ENCODE assay signal across 9 cellular contexts in the genomic region with DNA sequence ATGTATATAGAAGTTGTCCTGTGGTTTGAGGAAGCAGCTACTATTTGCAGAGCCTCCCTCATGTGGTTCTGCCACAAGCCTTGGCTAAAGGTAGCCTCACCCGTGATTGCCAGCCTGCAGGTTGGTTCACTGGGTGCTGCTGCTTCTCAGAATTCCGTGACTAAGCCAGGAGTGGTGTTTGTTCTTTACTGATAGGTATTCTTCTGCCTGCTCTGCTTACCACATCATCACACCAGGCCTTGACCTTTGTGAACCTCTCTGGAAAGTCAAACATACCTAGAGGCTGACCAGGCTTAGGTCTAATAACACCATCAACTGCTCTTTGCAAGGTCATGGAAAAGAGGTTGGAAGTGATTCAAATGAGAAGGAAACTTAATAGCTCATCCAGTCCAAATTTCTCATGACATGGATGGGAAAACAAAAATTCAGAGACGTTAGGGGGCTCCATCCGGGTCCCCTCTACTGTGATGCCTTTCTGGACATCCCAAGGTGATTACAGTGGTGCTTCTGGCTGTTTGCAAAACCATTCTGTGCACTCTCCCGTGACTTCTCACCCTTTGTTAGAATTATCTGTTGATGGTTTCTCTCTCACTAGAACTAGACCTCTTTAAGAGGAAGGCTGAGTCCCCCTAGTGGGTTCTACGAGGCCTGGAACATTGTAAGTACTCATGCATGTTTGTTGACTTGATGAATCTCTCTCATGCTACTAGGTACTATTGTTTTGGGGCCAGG. TPM values are rescaled to one million over a fixed set of nuclear protein-coding genes. Genes with fewer than 3 reads are reported as not detected.
A peak's percentile ranks its signal among the peaks of the same experiment; 100 is the strongest.
DNase-seq lines count a peak whose midpoint lies in the region; ATAC-seq and TF ChIP-seq lines count a peak whose summit lies in the region.
"Had no signal": no experiment of that assay in that cellular context is flagged by ENCODE, and none has a peak within 500 bp of the region (broad histone marks: within the 10 kb centered on the region; RNA-seq: fewer than 3 reads in every experiment).

No MANE protein-coding gene starts in this region.

- H3K27me3 ChIP-seq in mammary epithelial cell (ENCODE audit: insufficient read depth, low read length) (no peaks in the 10 kb centered on the region), neural progenitor cell (peaks cover 15% of the 10 kb centered on the region), dorsolateral prefrontal cortex (no peaks in the 10 kb centered on the region)

- H3K9ac ChIP-seq in mammary epithelial cell (ENCODE audit: insufficient read depth, low read length) (no peak overlapping the region), neural progenitor cell (no peak overlapping the region)

- H3K4me3 ChIP-seq in mammary epithelial cell (replicated peaks in 1 of 3; ENCODE audit: insufficient read depth in 1 of 3, low read depth in 2 of 3, low read length in 3 of 3): no peak overlapping the region
- H3K4me3 ChIP-seq in neural progenitor cell: no peak overlapping the region
- H3K4me3 ChIP-seq in dorsolateral prefrontal cortex: no peak overlapping the region

- H3K27ac Mint-ChIP-seq in neural progenitor cell: no peak overlapping the region

- H4K20me1 ChIP-seq in mammary epithelial cell (ENCODE audit: insufficient read depth, low read length): no peaks in the 10 kb centered on the region
- H4K20me1 ChIP-seq in neural progenitor cell (ENCODE audit: low read depth): no peaks in the 10 kb centered on the region

- H3F3A ChIP-seq in neural progenitor cell (ENCODE audit: low read depth): no peaks in the 10 kb centered on the region

- BruUV-seq in mammary epithelial cell (replicated peaks; lab: Mats Ljungman, UMichigan): no TSS peak

- H3K9me3 ChIP-seq in mammary epithelial cell (replicated peaks; ENCODE audit: insufficient read depth, low read length) (no peaks in the 10 kb centered on the region), neural progenitor cell (ENCODE audit: low read depth) (no peaks in the 10 kb centered on the region)

- peaks cover 4% of the 10 kb centered on the region for H3K36me3 Mint-ChIP-seq in neural progenitor cell

- CTCF ChIA-PET in mammary epithelial cell (lab: Charles Lee; ENCODE audit: low non-redundant PET): no interaction called here

- dilution Hi-C loops in mammary epithelial cell (cut with HindIII; ENCODE audit: low sequenced_read_pairs): no loop called here

- 81% methylated on average over 6 of the region's 6 CpGs for WGBS in mammary epithelial cell (ENCODE audit: low coverage, missing lambda C conversion rate)

- H3K9me3 Mint-ChIP-seq in neural progenitor cell: peaks cover 19% of the 10 kb centered on the region

- H2AFZ ChIP-seq in mammary epithelial cell (ENCODE audit: low read depth, low read length): no peak overlapping the region
- H2AFZ ChIP-seq in neural progenitor cell (replicated peaks): no peak overlapping the region

- DNase-seq in DMS 273 (lab: John Stamatoyannopoulos, UW; ENCODE audit: unreplicated experiment) (peak; percentile 8), DMS 273 treated with DMSO at 0.1 percent for 48 hours (lab: John Stamatoyannopoulos, UW) (no peak), HuH-7.5 (ENCODE audit: low spot score) (peak; percentile 74), mammary epithelial cell (peak; percentile 71), neural progenitor cell (ENCODE audit: low spot score) (peak; percentile 22), dorsolateral prefrontal cortex (no peak), mesenteric fat pad (ENCODE audit: low spot score) (no peak)
- DNase-seq: SW 1271 had no signal

- H3K4me1 ChIP-seq in mammary epithelial cell (ENCODE audit: insufficient read depth, low read length) (no peaks in the 10 kb centered on the region), neural progenitor cell (no peaks in the 10 kb centered on the region)

- H3K36me3 ChIP-seq in mammary epithelial cell (ENCODE audit: insufficient read depth, low read length) (no peaks in the 10 kb centered on the region), neural progenitor cell (no peaks in the 10 kb centered on the region)

- no peak overlapping the region for H3K4me2 ChIP-seq in mammary epithelial cell (ENCODE audit: insufficient read depth, low read depth, low read length)
- no peak overlapping the region for H3K4me2 ChIP-seq in neural progenitor cell

- H3K27ac ChIP-seq in mammary epithelial cell (ENCODE audit: insufficient read depth, low read depth, low read length): no peak overlapping the region
- H3K27ac ChIP-seq in neural progenitor cell: no peak overlapping the region
- H3K27ac ChIP-seq in dorsolateral prefrontal cortex: no peak overlapping the region

- in situ Hi-C loops in mammary epithelial cell (cut with MboI; ENCODE audit: low sequenced_read_pairs in 2 of 2): loop anchor here in 1 of 2 donors (10.0 kb wide), 1 partner anchor 201 kb away; no protein-coding TSS in a partner anchor

- H3K79me2 ChIP-seq in mammary epithelial cell (ENCODE audit: insufficient read depth, low read length) (no peaks in the 10 kb centered on the region), neural progenitor cell (ENCODE audit: low read depth) (no peaks in the 10 kb centered on the region)

- H3K4me1 Mint-ChIP-seq in neural progenitor cell: no peaks in the 10 kb centered on the region

- intact Hi-C loops in mammary epithelial cell (cut with micrococcal nuclease) (no loop called here), dorsolateral prefrontal cortex (cut with DNase I) (no loop called here)

- TF ChIP-seq CTCF in mammary epithelial cell (conservative IDR thresholded peaks at IDR 0.05 in 1 of 2, IDR thresholded peaks at IDR 0.05 in 1 of 2; ENCODE audit: extremely low read depth in 1 of 2, insufficient read depth in 1 of 2, low read depth in 1 of 2, low read length in 2 of 2): no peak
- peak; percentile 32 for TF ChIP-seq CTCF in neural progenitor cell (IDR thresholded peaks at IDR 0.05)
- TF ChIP-seq CTCF in dorsolateral prefrontal cortex (IDR thresholded peaks at IDR 0.05 in 54 of 56, conservative IDR thresholded peaks at IDR 0.05 in 2 of 56; ENCODE audit: low read depth in 1 of 56, partially characterized antibody in 56 of 56): no peak

- no peak for ATAC-seq in GM18907 (IDR thresholded peaks at IDR 0.05; ENCODE audit: unreplicated experiment)

- H3K4me3 Mint-ChIP-seq in neural progenitor cell: no peak overlapping the region

- H3K27me3 Mint-ChIP-seq in neural progenitor cell (ENCODE audit: insufficient read depth, low read depth): no peaks in the 10 kb centered on the region

RNA-seq across cellular contexts. Expression of gene SOCS2, which starts 8.5 kb away (rescaled TPM):
- total RNA-seq in mammary epithelial cell (10 to 100 TPM; 19.4 to 27.0 TPM), neural progenitor cell (ENCODE audit: low replicate concordance) (3.5 and 4.9 TPM in 2 replicates), dorsolateral prefrontal cortex (10 to 100 TPM in 77 of 120 experiments, 1 to 10 TPM in 43; 6.0 to 19.2 (median 11.0) TPM), mesenteric fat pad (61.8 TPM)
- 8.9 TPM for polyA plus RNA-seq in mammary epithelial cell
- 1.4 TPM for polyA minus RNA-seq in mammary epithelial cell

Comparison
In these comparisons a context has a peak if more than half of its experiments do, and no peak if none do; other contexts are left out.
1. DNase-seq: peak in DMS 273 (single experiment), HuH-7.5 (single experiment), mammary epithelial cell (single experiment) and neural progenitor cell (single experiment); none in DMS 273 treated with DMSO at 0.1 percent for 48 hours (single experiment), dorsolateral prefrontal cortex (0 of 10) and mesenteric fat pad (single experiment).